In the genomic region with DNA sequence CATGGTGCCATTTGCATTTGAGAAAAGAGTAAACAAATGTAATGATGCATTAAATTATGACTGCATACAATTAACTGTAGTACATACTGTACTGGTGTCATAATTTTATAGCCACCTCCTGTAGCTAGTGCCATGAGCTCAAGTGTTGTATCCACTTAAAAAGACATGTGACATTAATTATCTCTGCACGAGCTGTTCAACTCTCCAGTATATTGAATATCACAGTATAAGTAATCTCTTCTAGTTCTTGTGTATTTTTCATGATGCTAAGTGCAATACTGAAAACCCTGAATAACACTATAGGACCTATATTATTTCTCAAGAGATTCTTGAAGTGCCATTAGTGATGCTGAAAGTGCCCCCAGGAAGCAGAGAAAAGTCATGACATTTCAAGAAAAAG, we compare ENCODE assay signal across 14 cellular contexts.
DNase-seq lines count a peak whose midpoint lies in the region; TF ChIP-seq lines count a peak whose summit lies in the region.
"Had no signal": no experiment of that assay in that cellular context is flagged by ENCODE, and none has a peak within 500 bp of the region (broad histone marks: within the 10 kb centered on the region; RNA-seq: fewer than 3 reads in every experiment).

No MANE protein-coding gene starts in this region.

- H3K4me1 ChIP-seq in testis = no peaks in the 10 kb centered on the region

- H3K9me3 ChIP-seq in testis = no peaks in the 10 kb centered on the region

- no peaks in the 10 kb centered on the region for H3K36me3 ChIP-seq in testis (ENCODE audit: low read depth, missing control alignments)

- H3K27ac ChIP-seq in testis = no peak overlapping the region

- no peak overlapping the region for H3K4me3 ChIP-seq in testis

- WGBS in testis, 2 donors = 41 to 68% methylated on average over 1 of the region's 1 CpG

- no peak for TF ChIP-seq POLR2A in testis (IDR thresholded peaks at IDR 0.05)

- intact Hi-C loops in testis (cut with DNase I; ENCODE audit: low total_unique reads) = no loop called here

- H3K27me3 ChIP-seq in testis = no peaks in the 10 kb centered on the region

- TF ChIP-seq CTCF in testis (IDR thresholded peaks at IDR 0.05) = no peak

- peak; percentile 62 for DNase-seq in COR-L47 (lab: John Stamatoyannopoulos, UW)
- peak; percentile 29 for DNase-seq in NCI-H1092 (lab: John Stamatoyannopoulos, UW)
- DNase-seq in NCI-H187 treated with DMSO at 0.1 percent for 48 hours (lab: John Stamatoyannopoulos, UW) = peak; percentile 89
- DNase-seq in NCI-H524 treated with DMSO at 0.1 percent for 48 hours (lab: John Stamatoyannopoulos, UW) = peak; percentile 10
- DNase-seq in SIG-M5 (lab: John Stamatoyannopoulos, UW) = no peak
- no peak for DNase-seq in NCI-H748 (lab: John Stamatoyannopoulos, UW; ENCODE audit: unreplicated experiment)
- no peak for DNase-seq in testis
- DNase-seq: ACHN; CD4-positive, alpha-beta memory T cell; MM.1S; NCI-H1694; NK-92 treated with Interleukin-12 subunit alpha and Interleukin-12 subunit beta, amount 100 ng/mL, for 24 hours; PC-3; T-cell had no signal

Comparison
In these comparisons a context has a peak if more than half of its experiments do, and no peak if none do; other contexts are left out.
1. DNase-seq: peak in COR-L47 (single experiment), NCI-H1092 (single experiment), NCI-H187 treated with DMSO at 0.1 percent for 48 hours (single experiment) and NCI-H524 treated with DMSO at 0.1 percent for 48 hours (single experiment); none in SIG-M5 (single experiment), NCI-H748 (single experiment) and testis (single experiment).